ENCODE assay signal across 1 cellular context in genomic region chr6:363291-363690, GRCh38.
TF ChIP-seq lines count a peak whose summit lies in the region.

No MANE protein-coding gene starts in this region.

TF ChIP-seq in HepG2, 621 proteins besides CTCF, POLR2A, EP300 and RAD21 (continued from another document):
- no peak for TF ChIP-seq TRAFD1 (CRISPR knock-in tag; IDR thresholded peaks at IDR 0.05; ENCODE audit: borderline replicate concordance)
